Comparison of ENCODE assay signal across 8 cellular contexts in genomic region chr15:88246666-88247446, GRCh38. TPM values are rescaled to one million over a fixed set of nuclear protein-coding genes. Genes with fewer than 3 reads are reported as not detected.
DNase-seq lines count a peak whose midpoint lies in the region; ATAC-seq and TF ChIP-seq lines count a peak whose summit lies in the region.

No MANE protein-coding gene starts in this region.

- H3K27ac ChIP-seq in breast epithelium, result no peak overlapping the region

- no peaks in the 10 kb centered on the region for H3K36me3 ChIP-seq in breast epithelium

- peaks cover under 1% of the 10 kb centered on the region in 2 donors for H3K27me3 ChIP-seq in breast epithelium

- H3K9me3 ChIP-seq in breast epithelium, result no peaks in the 10 kb centered on the region

- intact Hi-C loops in breast epithelium (cut with DNase I; ENCODE audit: low total_unique reads), result no loop called here

- peak; percentile 80 for ATAC-seq in HG02973 (IDR thresholded peaks at IDR 0.05; ENCODE audit: unreplicated experiment)

- TF ChIP-seq POLR2A in breast epithelium (IDR thresholded peaks at IDR 0.05), result no peak

- H3K4me1 ChIP-seq in breast epithelium, result no peaks in the 10 kb centered on the region

- TF ChIP-seq CTCF in WI38 (IDR thresholded peaks at IDR 0.05; ENCODE audit: low read depth, low read length) (peak; percentile 92), breast epithelium (IDR thresholded peaks at IDR 0.05) (peak; percentile 84 to 95 (median 85))

- peak; percentile 62 for DNase-seq in SIG-M5 treated with dmso at 0.1 percent for 504 hours (lab: John Stamatoyannopoulos, UW; ENCODE audit: unreplicated experiment)
- no peak for DNase-seq in SIG-M5 (lab: John Stamatoyannopoulos, UW)
- DNase-seq in NCI-H2081 treated with DMSO at 0.1 percent for 48 hours (lab: John Stamatoyannopoulos, UW), result peak; percentile 1
- DNase-seq in breast epithelium (ENCODE audit: low spot score in 2 of 2), result peak; percentile 53 to 71
- DNase-seq in inferior parietal cortex (ENCODE audit: extremely low spot score), result peak; percentile 89
- DNase-seq in stimulated activated CD4-positive, alpha-beta T cell treated with anti-CD3 and anti-CD28 coated beads, Interleukin-1b, Interleukin-23, amount 100 ng/mL, for 24 hours (ENCODE audit: low read depth in 4 of 4, low spot score in 1 of 4), result peak; percentile 48 to 71 (median 55)

- H3K4me3 ChIP-seq in WI38 (ENCODE audit: low read depth, low read length), result no peak overlapping the region
- peak overlapping the region in 1 of 3 donors; percentile 26 for H3K4me3 ChIP-seq in breast epithelium

RNA-seq across cellular contexts. Expression of gene NTRK3, which starts 9.7 kb away (rescaled TPM):
- 10 to 100 TPM in 2 of 3 donors, 1 to 10 TPM in 1; 1.9 to 23.6 (median 13.8) TPM for total RNA-seq in breast epithelium
